ENCODE assay signal across 21 cellular contexts in genomic region chr13:106942558-106942957, GRCh38.
DNase-seq lines count a peak whose midpoint lies in the region; ATAC-seq and TF ChIP-seq lines count a peak whose summit lies in the region.
"Had no signal": no experiment of that assay in that cellular context is flagged by ENCODE, and none has a peak within 500 bp of the region (broad histone marks: within the 10 kb centered on the region; RNA-seq: fewer than 3 reads in every experiment).

No MANE protein-coding gene starts in this region.

- no peak for TF ChIP-seq EP300 in suprapubic skin (IDR thresholded peaks at IDR 0.05)

- H3K27ac ChIP-seq in effector memory CD4-positive, alpha-beta T cell (ENCODE audit: insufficient read depth, low read length, poor library complexity, severe bottlenecking): no peak overlapping the region
- H3K27ac ChIP-seq in suprapubic skin: no peak overlapping the region

- no peaks in the 10 kb centered on the region for H3K27me3 ChIP-seq in effector memory CD4-positive, alpha-beta T cell (replicated peaks; ENCODE audit: control insufficient read depth, insufficient read depth, low read length, poor library complexity, severe bottlenecking)
- no peaks in the 10 kb centered on the region for H3K27me3 ChIP-seq in suprapubic skin

- no peak for TF ChIP-seq POLR2A in suprapubic skin (IDR thresholded peaks at IDR 0.05)

- H3K4me3 ChIP-seq in effector memory CD4-positive, alpha-beta T cell (ENCODE audit: insufficient read depth, low read depth, low read length, poor library complexity, severe bottlenecking): no peak overlapping the region
- H3K4me3 ChIP-seq in suprapubic skin: no peak overlapping the region
- H3K4me3 ChIP-seq: K562 had no signal

- H3K9me3 ChIP-seq in effector memory CD4-positive, alpha-beta T cell (ENCODE audit: control insufficient read depth, low read length): no peaks in the 10 kb centered on the region
- no peaks in the 10 kb centered on the region for H3K9me3 ChIP-seq in suprapubic skin

- peak; percentile 82 for ATAC-seq in GM18870 (IDR thresholded peaks at IDR 0.05; ENCODE audit: unreplicated experiment)
- ATAC-seq in HG02885 (IDR thresholded peaks at IDR 0.05; ENCODE audit: poor library complexity, unreplicated experiment): peak; percentile 35
- peak; percentile 66 for ATAC-seq in HG03565 (IDR thresholded peaks at IDR 0.05; ENCODE audit: unreplicated experiment)
- no peak for ATAC-seq in stimulated activated naive CD8-positive, alpha-beta T cell treated with anti-CD3 and anti-CD28 coated beads, Interleukin-15, Interleukin-2, amounts not matched to agents 100 U/mL and 50 U/mL, for 24 hours
- ATAC-seq: HCT116, K562 had no signal

- WGBS in suprapubic skin: 88% methylated on average over 3 of the region's 3 CpGs

- H3K4me1 ChIP-seq in effector memory CD4-positive, alpha-beta T cell (ENCODE audit: control insufficient read depth, insufficient read depth, low read length, poor library complexity, severe bottlenecking): no peaks in the 10 kb centered on the region
- no peaks in the 10 kb centered on the region for H3K4me1 ChIP-seq in suprapubic skin

- no peak for TF ChIP-seq CTCF in suprapubic skin (IDR thresholded peaks at IDR 0.05)

- no peak for DNase-seq in effector memory CD4-positive, alpha-beta T cell
- DNase-seq in stimulated activated naive CD8-positive, alpha-beta T cell treated with anti-CD3 and anti-CD28 coated beads, Interleukin-15, Interleukin-2, amounts not matched to agents 100 U/mL and 50 U/mL, for 24 hours: no peak
- DNase-seq in cerebellar cortex (ENCODE audit: low spot score): no peak
- no peak for DNase-seq in suprapubic skin (ENCODE audit: low spot score in 2 of 2)
- DNase-seq: ACHN; AML-193; Calu3; CD4-positive, alpha-beta memory T cell; DMS53; NCI-H1417 treated with DMSO at 0.1 percent for 48 hours; NCI-H2029; NCI-H2171; NCI-H446; NCI-H69; NK-92 treated with Interleukin-12 subunit alpha and Interleukin-12 subunit beta, amount 100 ng/mL, for 24 hours; SHP77 treated with DMSO at 0.1 percent for 48 hours had no signal

- H3K36me3 ChIP-seq in effector memory CD4-positive, alpha-beta T cell (ENCODE audit: control insufficient read depth, insufficient read depth, low read length): no peaks in the 10 kb centered on the region
- H3K36me3 ChIP-seq in suprapubic skin: no peaks in the 10 kb centered on the region
